ENCODE assay signal across 11 cellular contexts in genomic region chr2:878245-878930, GRCh38.
"Had no signal": no experiment of that assay in that cellular context is flagged by ENCODE, and none has a peak within 500 bp of the region (broad histone marks: within the 10 kb centered on the region; RNA-seq: fewer than 3 reads in every experiment).

No MANE protein-coding gene starts in this region.

- H3K27ac ChIP-seq: cardiac muscle cell, epithelial cell of prostate, hepatocyte, tibial nerve had no signal

- H3K36me3 ChIP-seq: cardiac muscle cell, tibial nerve had no signal

- ATAC-seq: activated CD8-positive, alpha-beta T cell treated with anti-CD3 and anti-CD28 coated beads, Interleukin-2, amount 10 ng/mL, durations not matched to agents 7 days and 5 days had no signal

- H3K4me3 ChIP-seq: cardiac muscle cell, hepatocyte, tibial nerve had no signal

- DNase-seq: activated CD4-positive, alpha-beta T cell treated with anti-CD3 and anti-CD28 coated beads, Interleukin-2, amount 10 ng/mL, durations not matched to agents 24 days and 14 days; activated CD8-positive, alpha-beta T cell treated with anti-CD3 and anti-CD28 coated beads, Interleukin-2, amount 10 ng/mL, durations not matched to agents 7 days and 5 days; amygdala; foreskin fibroblast; natural killer cell; retina; stimulated activated naive CD4-positive, alpha-beta T cell had no signal

- H3K9me3 ChIP-seq: tibial nerve had no signal

- H3K4me1 ChIP-seq: tibial nerve had no signal
